Comparison of ENCODE assay signal across 37 cellular contexts in the genomic region with DNA sequence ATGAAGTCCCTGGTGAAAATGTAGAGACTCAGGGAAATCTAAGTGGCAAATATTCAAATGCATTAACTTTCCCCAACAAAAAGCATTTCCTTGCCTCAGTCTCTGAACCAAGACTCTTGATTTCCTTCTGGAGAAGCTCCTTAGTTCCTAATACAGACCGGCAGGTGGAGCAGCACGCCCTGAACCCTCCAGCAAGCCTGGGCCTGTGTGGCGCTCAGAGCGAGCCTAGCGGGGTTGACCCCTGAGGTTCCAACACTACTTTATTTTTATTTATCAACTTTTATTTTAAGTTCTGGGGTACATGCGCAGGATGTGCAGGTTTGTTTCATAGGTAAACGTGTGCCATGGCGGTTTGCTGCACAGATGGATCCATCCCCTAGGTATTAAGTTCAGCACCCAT. TPM values are rescaled to one million over a fixed set of nuclear protein-coding genes. Genes with fewer than 3 reads are reported as not detected.
"Had no signal": no experiment of that assay in that cellular context is flagged by ENCODE, and none has a peak within 500 bp of the region (broad histone marks: within the 10 kb centered on the region; RNA-seq: fewer than 3 reads in every experiment).

No MANE protein-coding gene starts in this region.

- ATAC-seq: activated CD8-positive, alpha-beta memory T cell treated with anti-CD3 and anti-CD28 coated beads, Interleukin-2, amount 10 ng/mL, durations not matched to agents 7 days and 5 days; activated naive CD8-positive, alpha-beta T cell treated with anti-CD3 and anti-CD28 coated beads, Interleukin-2, amount 50 U/mL, for 24 hours; PC-3; SK-N-SH treated with all-trans-retinoic acid at 6 μM for 48 hours; T-cell; T-helper 17 cell had no signal

- H3K27ac ChIP-seq: SJSA1, VCaP had no signal

- H3K36me3 ChIP-seq: MG63, SJSA1 had no signal

- H3K4me3 ChIP-seq: MG63, SJSA1 had no signal

- H3K4me1 ChIP-seq: SJSA1 had no signal

- DNase-seq: activated B cell treated with CpG ODN at 0.5 μM for 24 hours; activated CD4-positive, alpha-beta memory T cell treated with anti-CD3 and anti-CD28 coated beads, Interleukin-2, amount 10 ng/mL, durations not matched to agents 7 days and 5 days; activated CD4-positive, alpha-beta T cell treated with anti-CD3 and anti-CD28 coated beads for 4 hours; activated CD4-positive, alpha-beta T cell treated with anti-CD3 and anti-CD28 coated beads, Interleukin-2, amount 50 U/mL, for 1 hour; activated CD4-positive, CD25-positive, alpha-beta regulatory T cell treated with anti-CD3 and anti-CD28 coated beads, Interleukin-2, amount 50 U/mL, for 72 hours; activated CD8-positive, alpha-beta memory T cell treated with anti-CD3 and anti-CD28 coated beads for 24 hours; activated CD8-positive, alpha-beta memory T cell treated with anti-CD3 and anti-CD28 coated beads, Interleukin-2, amount 10 ng/mL, durations not matched to agents 7 days and 5 days; activated CD8-positive, alpha-beta memory T cell treated with anti-CD3 and anti-CD28 coated beads, Interleukin-2, amount 50 U/mL, for 48 hours; activated effector memory CD4-positive, alpha-beta T cell treated with Interleukin-2 at 50 U/mL for 16 hours; activated naive CD4-positive, alpha-beta T cell treated with anti-CD3 and anti-CD28 coated beads, Interleukin-2, amount 10 ng/mL, durations not matched to agents 7 days and 5 days; activated naive CD8-positive, alpha-beta T cell treated with anti-CD3 and anti-CD28 coated beads, Interleukin-2, amount 50 U/mL, for 24 hours; activated T-cell treated with anti-CD3 and anti-CD28 coated beads, Interleukin-2, amount 50 U/mL, for 48 hours; anterior cingulate cortex; caudate nucleus; cerebellar nuclear complex; Karpas-422; KBM-7; MG63; NCI-H1048; NCI-H1105 treated with DMSO at 0.1 percent for 48 hours; NCI-H1436; NCI-H1694; NCI-H1930; NCI-H2081 treated with DMSO at 0.1 percent for 48 hours; NCI-H226; NCI-H446 treated with DMSO at 0.1 percent for 48 hours; NCI-H524; NCI-H69; NCI-H82; NK-92 treated with Interleukin-12 subunit alpha and Interleukin-12 subunit beta, amount 100 ng/mL, for 24 hours; PC-3; SHP77 treated with DMSO at 0.1 percent for 48 hours; T-cell; T-helper 17 cell had no signal

- H3K27me3 ChIP-seq: MG63, SJSA1 had no signal

RNA-seq across cellular contexts. Expression of a gene that starts 50.8 kb away (rescaled TPM):
- total RNA-seq: activated B cell treated with CpG ODN at 0.5 μM for 24 hours; activated CD4-positive, alpha-beta memory T cell treated with anti-CD3 and anti-CD28 coated beads, Interleukin-2, amount 10 ng/mL, durations not matched to agents 7 days and 5 days; activated CD8-positive, alpha-beta memory T cell treated with anti-CD3 and anti-CD28 coated beads, Interleukin-2, amount 10 ng/mL, durations not matched to agents 7 days and 5 days; PC-3; SJSA1 had no signal

RNA-seq across cellular contexts. Expression of a gene that starts 51.0 kb away (rescaled TPM):
- total RNA-seq: activated CD8-positive, alpha-beta memory T cell treated with anti-CD3 and anti-CD28 coated beads, Interleukin-2, amount 10 ng/mL, durations not matched to agents 7 days and 5 days; PC-3; SJSA1 had no signal
